In genomic region chr22:46628756-46629155, GRCh38 we compare ENCODE assay signal across 22 cellular contexts.
"Had no signal": no experiment of that assay in that cellular context is flagged by ENCODE, and none has a peak within 500 bp of the region (broad histone marks: within the 10 kb centered on the region; RNA-seq: fewer than 3 reads in every experiment).

No MANE protein-coding gene starts in this region.

- H3K9me3 Mint-ChIP-seq: immature natural killer cell; memory B cell; mesothelial cell of epicardium; natural killer cell; neural crest cell; stimulated activated effector memory CD8-positive, alpha-beta T cell treated with anti-CD3 and anti-CD28 coated beads, Interleukin-12 subunit alpha, Interleukin-12 subunit beta, amount 100 ng/mL, for 72 hours had no signal

- ATAC-seq: foreskin keratinocyte; left cardiac atrium; lower lobe of right lung; natural killer cell; pancreas; right lobe of liver; stimulated activated effector memory CD8-positive, alpha-beta T cell treated with anti-CD3 and anti-CD28 coated beads, Interleukin-12 subunit alpha, Interleukin-12 subunit beta, amount 100 ng/mL, for 72 hours had no signal

- H3K4me3 ChIP-seq: esophagus squamous epithelium, left ventricle myocardium inferior, lower lobe of right lung, pancreas, prostate gland, right lobe of liver, stomach, thoracic aorta, transverse colon had no signal

- H3K4me1 ChIP-seq: pancreas, prostate gland, right lobe of liver had no signal

- H3K27me3 Mint-ChIP-seq: memory B cell had no signal

- H3K27ac ChIP-seq: foreskin keratinocyte, left ventricle myocardium inferior, lower lobe of right lung, pancreas, prostate gland, right lobe of liver, stomach, thoracic aorta, transverse colon had no signal

- H3K4me3 Mint-ChIP-seq: immature natural killer cell; memory B cell; mesothelial cell of epicardium; natural killer cell; neural crest cell; stimulated activated effector memory CD8-positive, alpha-beta T cell treated with anti-CD3 and anti-CD28 coated beads, Interleukin-12 subunit alpha, Interleukin-12 subunit beta, amount 100 ng/mL, for 72 hours had no signal

- H3K9me3 ChIP-seq: esophagus squamous epithelium, left ventricle myocardium inferior, lower lobe of right lung, pancreas, prostate gland, right lobe of liver, stomach, thoracic aorta, transverse colon had no signal

- DNase-seq: effector memory CD4-positive, alpha-beta T cell; esophagus squamous epithelium; foreskin keratinocyte; immature natural killer cell; left cardiac atrium; left ventricle myocardium inferior; lower lobe of right lung; natural killer cell; occipital lobe; stimulated activated CD4-positive, alpha-beta T cell treated with anti-CD3 and anti-CD28 coated beads, Interleukin-4, amount 100 ng/mL, for 1 hour; stimulated activated CD8-positive, alpha-beta memory T cell treated with anti-CD3 and anti-CD28 coated beads, Interleukin-4, amount 100 ng/mL, for 48 hours; stomach; substantia nigra; transverse colon had no signal

- H3K27ac Mint-ChIP-seq: memory B cell; mesothelial cell of epicardium; natural killer cell; stimulated activated effector memory CD8-positive, alpha-beta T cell treated with anti-CD3 and anti-CD28 coated beads, Interleukin-12 subunit alpha, Interleukin-12 subunit beta, amount 100 ng/mL, for 72 hours had no signal

- H3K27me3 ChIP-seq: esophagus squamous epithelium, foreskin keratinocyte, pancreas, right lobe of liver, stomach, transverse colon had no signal

- H3K4me1 Mint-ChIP-seq: neural crest cell had no signal

- H3K36me3 ChIP-seq: pancreas, prostate gland, thoracic aorta had no signal

- H3K36me3 Mint-ChIP-seq: natural killer cell; stimulated activated effector memory CD8-positive, alpha-beta T cell treated with anti-CD3 and anti-CD28 coated beads, Interleukin-12 subunit alpha, Interleukin-12 subunit beta, amount 100 ng/mL, for 72 hours had no signal
